1 cellular context compared by ENCODE assay signal in the genomic region with DNA sequence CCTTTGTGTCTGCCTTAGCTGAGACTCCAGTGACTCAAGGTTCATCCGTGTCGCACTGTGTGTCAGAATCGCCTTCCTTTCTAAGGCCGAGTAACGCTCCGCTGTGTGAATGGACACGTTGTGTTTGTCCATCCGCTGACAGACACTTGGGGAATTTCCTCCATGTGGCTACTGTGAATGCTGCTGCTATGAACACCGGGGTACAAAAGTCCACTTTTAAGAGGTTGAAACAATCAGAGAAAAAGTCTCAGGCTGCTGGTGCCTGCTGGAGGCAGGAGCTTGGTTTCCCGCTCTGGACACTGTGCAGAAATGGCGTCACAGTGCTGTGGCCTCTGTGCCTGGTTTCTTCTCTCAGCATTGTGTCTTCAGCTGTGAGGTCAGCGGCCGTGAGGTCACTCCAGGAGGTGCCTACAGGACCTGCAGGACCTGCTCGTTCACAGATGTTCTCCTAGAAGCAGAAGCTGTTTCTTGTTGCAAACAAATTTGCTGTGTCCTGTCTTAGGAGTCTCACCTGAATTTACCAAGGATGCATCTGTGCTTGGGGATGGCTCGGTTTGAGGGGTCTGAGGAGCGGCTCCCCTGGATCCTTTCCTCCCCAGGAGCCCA.
TF ChIP-seq lines count a peak whose summit lies in the region.

No MANE protein-coding gene starts in this region.

TF ChIP-seq in HepG2, 621 proteins besides CTCF, POLR2A, EP300 and RAD21 (continued from another document and continues in another):
- no peak for TF ChIP-seq CERS6 (CRISPR knock-in tag; IDR thresholded peaks at IDR 0.05)
- no peak for TF ChIP-seq ZBTB40 (IDR thresholded peaks at IDR 0.05)
- no peak for TF ChIP-seq ZBTB40 (CRISPR knock-in tag; IDR thresholded peaks at IDR 0.05)
- TF ChIP-seq, protein P1, sequence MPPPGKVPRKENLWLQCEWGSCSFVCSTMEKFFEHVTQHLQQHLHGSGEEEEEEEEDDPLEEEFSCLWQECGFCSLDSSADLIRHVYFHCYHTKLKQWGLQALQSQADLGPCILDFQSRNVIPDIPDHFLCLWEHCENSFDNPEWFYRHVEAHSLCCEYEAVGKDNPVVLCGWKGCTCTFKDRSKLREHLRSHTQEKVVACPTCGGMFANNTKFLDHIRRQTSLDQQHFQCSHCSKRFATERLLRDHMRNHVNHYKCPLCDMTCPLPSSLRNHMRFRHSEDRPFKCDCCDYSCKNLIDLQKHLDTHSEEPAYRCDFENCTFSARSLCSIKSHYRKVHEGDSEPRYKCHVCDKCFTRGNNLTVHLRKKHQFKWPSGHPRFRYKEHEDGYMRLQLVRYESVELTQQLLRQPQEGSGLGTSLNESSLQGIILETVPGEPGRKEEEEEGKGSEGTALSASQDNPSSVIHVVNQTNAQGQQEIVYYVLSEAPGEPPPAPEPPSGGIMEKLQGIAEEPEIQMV (CRISPR knock-in tag; IDR thresholded peaks at IDR 0.05; ENCODE audit: low read depth), result no peak
- TF ChIP-seq, protein P2, sequence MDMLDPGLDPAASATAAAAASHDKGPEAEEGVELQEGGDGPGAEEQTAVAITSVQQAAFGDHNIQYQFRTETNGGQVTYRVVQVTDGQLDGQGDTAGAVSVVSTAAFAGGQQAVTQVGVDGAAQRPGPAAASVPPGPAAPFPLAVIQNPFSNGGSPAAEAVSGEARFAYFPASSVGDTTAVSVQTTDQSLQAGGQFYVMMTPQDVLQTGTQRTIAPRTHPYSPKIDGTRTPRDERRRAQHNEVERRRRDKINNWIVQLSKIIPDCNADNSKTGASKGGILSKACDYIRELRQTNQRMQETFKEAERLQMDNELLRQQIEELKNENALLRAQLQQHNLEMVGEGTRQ (IDR thresholded peaks at IDR 0.05; ENCODE audit: low read depth, low read length), result 0 out of 2 replicates have a peak, but pooled peaks have one; percentile 22
- TF ChIP-seq, protein P2 (CRISPR knock-in tag; IDR thresholded peaks at IDR 0.05; ENCODE audit: borderline replicate concordance), result no peak
- TF ChIP-seq NR2C2 (CRISPR knock-in tag; IDR thresholded peaks at IDR 0.05; ENCODE audit: borderline replicate concordance), result no peak
- TF ChIP-seq SIX1 (CRISPR knock-in tag; IDR thresholded peaks at IDR 0.05; ENCODE audit: borderline replicate concordance), result peak; percentile 43; the same call in 1 of the 2 replicates
- no peak for TF ChIP-seq ARNTL (CRISPR knock-in tag; IDR thresholded peaks at IDR 0.05)
- TF ChIP-seq TAF15 (IDR thresholded peaks at IDR 0.05; ENCODE audit: low read depth, low read length, poor library complexity, severe bottlenecking), result no peak
- TF ChIP-seq ZNF44 (CRISPR knock-in tag; IDR thresholded peaks at IDR 0.05), result no peak
- TF ChIP-seq, protein P3, sequence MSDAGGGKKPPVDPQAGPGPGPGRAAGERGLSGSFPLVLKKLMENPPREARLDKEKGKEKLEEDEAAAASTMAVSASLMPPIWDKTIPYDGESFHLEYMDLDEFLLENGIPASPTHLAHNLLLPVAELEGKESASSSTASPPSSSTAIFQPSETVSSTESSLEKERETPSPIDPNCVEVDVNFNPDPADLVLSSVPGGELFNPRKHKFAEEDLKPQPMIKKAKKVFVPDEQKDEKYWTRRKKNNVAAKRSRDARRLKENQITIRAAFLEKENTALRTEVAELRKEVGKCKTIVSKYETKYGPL (CRISPR knock-in tag; IDR thresholded peaks at IDR 0.05), result no peak
- TF ChIP-seq NR2F1 (CRISPR knock-in tag; IDR thresholded peaks at IDR 0.05), result no peak
- no peak for TF ChIP-seq ZNF329 (CRISPR knock-in tag; IDR thresholded peaks at IDR 0.05; ENCODE audit: low read depth)
- 0 out of 2 replicates have a peak, but pooled peaks have one; percentile 41 for TF ChIP-seq ZSCAN22 (CRISPR knock-in tag; IDR thresholded peaks at IDR 0.05)
- TF ChIP-seq ARHGAP35 (CRISPR knock-in tag; IDR thresholded peaks at IDR 0.05; ENCODE audit: borderline replicate concordance), result no peak
- no peak for TF ChIP-seq SOX13 (IDR thresholded peaks at IDR 0.05)
- TF ChIP-seq SOX13 (CRISPR knock-in tag; conservative IDR thresholded peaks at IDR 0.05 in 1 of 2, IDR thresholded peaks at IDR 0.05 in 1 of 2), result peak in 1 of 2 experiments; percentile 78; a peak in 2 of 4 replicates
- TF ChIP-seq ZNF549 (CRISPR knock-in tag; IDR thresholded peaks at IDR 0.05), result no peak
- no peak for TF ChIP-seq HNRNPUL1 (IDR thresholded peaks at IDR 0.05; ENCODE audit: low read depth, low read length)
- 0 out of 2 replicates have a peak, but pooled peaks have one; percentile 19 for TF ChIP-seq BCL3 (CRISPR knock-in tag; IDR thresholded peaks at IDR 0.05)
- TF ChIP-seq NCOR1 (IDR thresholded peaks at IDR 0.05; ENCODE audit: borderline replicate concordance, low read length), result peak; percentile 69; the same call in 1 of the 2 replicates
- no peak for TF ChIP-seq ZNF616 (CRISPR knock-in tag; IDR thresholded peaks at IDR 0.05; ENCODE audit: low read depth)
- TF ChIP-seq, protein P4, sequence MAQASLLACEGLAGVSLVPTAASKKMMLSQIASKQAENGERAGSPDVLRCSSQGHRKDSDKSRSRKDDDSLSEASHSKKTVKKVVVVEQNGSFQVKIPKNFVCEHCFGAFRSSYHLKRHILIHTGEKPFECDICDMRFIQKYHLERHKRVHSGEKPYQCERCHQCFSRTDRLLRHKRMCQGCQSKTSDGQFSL (CRISPR knock-in tag; IDR thresholded peaks at IDR 0.05), result peak; percentile 56; the same call in 1 of the 2 replicates
- no peak for TF ChIP-seq ZNF30 (CRISPR knock-in tag; IDR thresholded peaks at IDR 0.05)
- 0 out of 2 replicates have a peak, but pooled peaks have one; percentile 73 for TF ChIP-seq SRY (CRISPR knock-in tag; IDR thresholded peaks at IDR 0.05)
- no peak for TF ChIP-seq ZBTB37 (CRISPR knock-in tag; IDR thresholded peaks at IDR 0.05)
- TF ChIP-seq, protein P5, sequence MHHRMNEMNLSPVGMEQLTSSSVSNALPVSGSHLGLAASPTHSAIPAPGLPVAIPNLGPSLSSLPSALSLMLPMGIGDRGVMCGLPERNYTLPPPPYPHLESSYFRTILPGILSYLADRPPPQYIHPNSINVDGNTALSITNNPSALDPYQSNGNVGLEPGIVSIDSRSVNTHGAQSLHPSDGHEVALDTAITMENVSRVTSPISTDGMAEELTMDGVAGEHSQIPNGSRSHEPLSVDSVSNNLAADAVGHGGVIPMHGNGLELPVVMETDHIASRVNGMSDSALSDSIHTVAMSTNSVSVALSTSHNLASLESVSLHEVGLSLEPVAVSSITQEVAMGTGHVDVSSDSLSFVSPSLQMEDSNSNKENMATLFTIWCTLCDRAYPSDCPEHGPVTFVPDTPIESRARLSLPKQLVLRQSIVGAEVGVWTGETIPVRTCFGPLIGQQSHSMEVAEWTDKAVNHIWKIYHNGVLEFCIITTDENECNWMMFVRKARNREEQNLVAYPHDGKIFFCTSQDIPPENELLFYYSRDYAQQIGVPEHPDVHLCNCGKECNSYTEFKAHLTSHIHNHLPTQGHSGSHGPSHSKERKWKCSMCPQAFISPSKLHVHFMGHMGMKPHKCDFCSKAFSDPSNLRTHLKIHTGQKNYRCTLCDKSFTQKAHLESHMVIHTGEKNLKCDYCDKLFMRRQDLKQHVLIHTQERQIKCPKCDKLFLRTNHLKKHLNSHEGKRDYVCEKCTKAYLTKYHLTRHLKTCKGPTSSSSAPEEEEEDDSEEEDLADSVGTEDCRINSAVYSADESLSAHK (CRISPR knock-in tag; IDR thresholded peaks at IDR 0.05; ENCODE audit: borderline replicate concordance), result no peak
- no peak for TF ChIP-seq DR1 (CRISPR knock-in tag; IDR thresholded peaks at IDR 0.05)
- TF ChIP-seq RFX1 (IDR thresholded peaks at IDR 0.05), result no peak
- TF ChIP-seq GLI4 (CRISPR knock-in tag; IDR thresholded peaks at IDR 0.05; ENCODE audit: borderline replicate concordance), result no peak
